Comparison of ENCODE assay signal across 1 cellular context in genomic region chr5:61912559-61912958, GRCh38.
"Had no signal": no experiment of that assay in that cellular context is flagged by ENCODE, and none has a peak within 500 bp of the region (broad histone marks: within the 10 kb centered on the region; RNA-seq: fewer than 3 reads in every experiment).

No MANE protein-coding gene starts in this region.

- H3K4me3 ChIP-seq: MG63 had no signal

- H3K36me3 ChIP-seq: MG63 had no signal

- H3K9me3 ChIP-seq: MG63 had no signal
